Comparison of ENCODE assay signal across 15 cellular contexts in genomic region chr15:39135989-39136388, GRCh38.
DNase-seq lines count a peak whose midpoint lies in the region; FAIRE-seq and TF ChIP-seq lines count a peak whose summit lies in the region.
"Had no signal": no experiment of that assay in that cellular context is flagged by ENCODE, and none has a peak within 500 bp of the region (broad histone marks: within the 10 kb centered on the region; RNA-seq: fewer than 3 reads in every experiment).

No MANE protein-coding gene starts in this region.

- H3K36me3 ChIP-seq in BJ (ENCODE audit: control insufficient read depth, insufficient read depth, low read length), result no peaks in the 10 kb centered on the region
- no peaks in the 10 kb centered on the region for H3K36me3 ChIP-seq in thyroid gland

- TF ChIP-seq POLR2A in thyroid gland (IDR thresholded peaks at IDR 0.05), result no peak

- no peak for TF ChIP-seq CTCF in BJ (IDR thresholded peaks at IDR 0.05; ENCODE audit: insufficient read depth, low read depth, low read length)
- no peak for TF ChIP-seq CTCF in chondrocyte (IDR thresholded peaks at IDR 0.05)
- no peak for TF ChIP-seq CTCF in thyroid gland (IDR thresholded peaks at IDR 0.05)

- no peak for FAIRE-seq in HTR-8/SVneo (lab: Jason Lieb, UNC)
- FAIRE-seq: HepG2 had no signal

- POLR2A ChIA-PET in BJ (lab: Charles Lee), result interaction anchor here (0.6 kb wide), 2 partner anchors 12 to 240 kb away, joined by 3 to 4 read pairs; no protein-coding TSS in a partner anchor

- no peaks in the 10 kb centered on the region for H3K9me3 ChIP-seq in thyroid gland

- 91 to 94% methylated on average over 7 of the region's 7 CpGs for WGBS in thyroid gland, 2 donors

- DNase-seq in BJ (ENCODE audit: low read depth), result peak; percentile 88
- peak; percentile 93 for DNase-seq in LHCN-M2 (ENCODE audit: low read depth)
- no peak for DNase-seq in chondrocyte (ENCODE audit: low spot score)
- DNase-seq in non-pigmented ciliary epithelial cell (ENCODE audit: low read depth), result peak; percentile 91
- no peak for DNase-seq in HTR-8/SVneo (ENCODE audit: insufficient read length, low spot score)
- DNase-seq in NOMO-1 treated with dmso at 0.1 percent for 144 hours (lab: John Stamatoyannopoulos, UW; ENCODE audit: unreplicated experiment), result no peak
- DNase-seq in cerebellar nuclear complex (lab: John Stamatoyannopoulos, UW), result no peak
- DNase-seq in thyroid gland, result no peak
- DNase-seq: activated CD4-positive, alpha-beta memory T cell treated with anti-CD3 and anti-CD28 coated beads, Interleukin-2, amount 10 ng/mL, durations not matched to agents 7 days and 5 days; GDM1; nucleus accumbens had no signal

- no peak overlapping the region for H3K4me3 Mint-ChIP-seq in chondrocyte (ENCODE audit: unreplicated experiment)
- H3K4me3 Mint-ChIP-seq: activated CD4-positive, alpha-beta memory T cell treated with anti-CD3 and anti-CD28 coated beads, Interleukin-2, amount 10 ng/mL, durations not matched to agents 7 days and 5 days; activated T-helper 1 cell treated with anti-CD3 and anti-CD28 coated beads, Interleukin-12 subunit alpha, Interleukin-12 subunit beta, Interleukin-2, Interleukin-4 antibody, amounts not matched to agents 30 ng/mL and 10 ng/mL and 1 ng/mL, durations not matched to agents 14 hours and 24 hours and 36 hours; CD14-positive monocyte; mesothelial cell of epicardium had no signal

- H3K27ac ChIP-seq in thyroid gland, result no peak overlapping the region

- intact Hi-C loops in thyroid gland (cut with DNase I), result no loop called here

- H3K36me3 Mint-ChIP-seq in chondrocyte (ENCODE audit: low read depth), result no peaks in the 10 kb centered on the region
- H3K36me3 Mint-ChIP-seq: CD14-positive monocyte, mesothelial cell of epicardium had no signal

- peaks cover 2% of the 10 kb centered on the region for H3K9me3 Mint-ChIP-seq in chondrocyte (ENCODE audit: low read depth)
- H3K9me3 Mint-ChIP-seq: activated CD4-positive, alpha-beta memory T cell treated with anti-CD3 and anti-CD28 coated beads, Interleukin-2, amount 10 ng/mL, durations not matched to agents 7 days and 5 days; activated T-helper 1 cell treated with anti-CD3 and anti-CD28 coated beads, Interleukin-12 subunit alpha, Interleukin-12 subunit beta, Interleukin-2, Interleukin-4 antibody, amounts not matched to agents 30 ng/mL and 10 ng/mL and 1 ng/mL, durations not matched to agents 14 hours and 24 hours and 36 hours; CD14-positive monocyte; mesothelial cell of epicardium had no signal

- H3K4me1 ChIP-seq in thyroid gland, result no peaks in the 10 kb centered on the region

- H3K27ac Mint-ChIP-seq in chondrocyte (ENCODE audit: unreplicated experiment), result peak overlapping the region; percentile 89
- H3K27ac Mint-ChIP-seq: activated CD4-positive, alpha-beta memory T cell treated with anti-CD3 and anti-CD28 coated beads, Interleukin-2, amount 10 ng/mL, durations not matched to agents 7 days and 5 days; activated T-helper 1 cell treated with anti-CD3 and anti-CD28 coated beads, Interleukin-12 subunit alpha, Interleukin-12 subunit beta, Interleukin-2, Interleukin-4 antibody, amounts not matched to agents 30 ng/mL and 10 ng/mL and 1 ng/mL, durations not matched to agents 14 hours and 24 hours and 36 hours; CD14-positive monocyte; mesothelial cell of epicardium had no signal

- no peak overlapping the region for H3K4me3 ChIP-seq in BJ (ENCODE audit: low read depth, low read length)
- H3K4me3 ChIP-seq in thyroid gland (replicated peaks in 1 of 3), result no peak overlapping the region

- H3K27me3 Mint-ChIP-seq in chondrocyte (ENCODE audit: low read depth), result no peaks in the 10 kb centered on the region

- no peaks in the 10 kb centered on the region for H3K27me3 ChIP-seq in BJ (ENCODE audit: control insufficient read depth, insufficient read depth, low read length)
- H3K27me3 ChIP-seq in thyroid gland, result no peaks in the 10 kb centered on the region

- CTCF ChIA-PET in BJ (lab: Yijun Ruan, JAX), result no interaction called here

- H3K4me1 Mint-ChIP-seq in chondrocyte (ENCODE audit: low read depth), result peaks cover 75% of the 10 kb centered on the region
- H3K4me1 Mint-ChIP-seq: CD14-positive monocyte had no signal

Comparison
In these comparisons a context has a peak if more than half of its experiments do, and no peak if none do; other contexts are left out.
1. DNase-seq: peak in BJ (single experiment), LHCN-M2 (single experiment) and non-pigmented ciliary epithelial cell (single experiment); none in chondrocyte (single experiment), HTR-8/SVneo (single experiment), NOMO-1 treated with dmso at 0.1 percent for 144 hours (single experiment), cerebellar nuclear complex (0 of 2) and thyroid gland (0 of 2).